In genomic region chr2:219692521-219692920, GRCh38 we compare ENCODE assay signal across 25 cellular contexts.
DNase-seq lines count a peak whose midpoint lies in the region; ATAC-seq, FAIRE-seq and TF ChIP-seq lines count a peak whose summit lies in the region.
"Had no signal": no experiment of that assay in that cellular context is flagged by ENCODE, and none has a peak within 500 bp of the region (broad histone marks: within the 10 kb centered on the region; RNA-seq: fewer than 3 reads in every experiment).

No MANE protein-coding gene starts in this region.

- H3K4me3 Mint-ChIP-seq in mesothelial cell of epicardium: no peak overlapping the region
- H3K4me3 Mint-ChIP-seq: CD8-positive, alpha-beta T cell had no signal

- H3K4me2 ChIP-seq in BLaER1 treated with 17β-estradiol and CSF1 and Interleukin-3, amounts not matched to agents 10 nM and 100 nM: peak overlapping the region in 8 of 11 experiments; percentile 21 to 81 (median 70); a peak in 15 of 22 replicates
- H3K4me2 ChIP-seq: A549 had no signal

- no peak overlapping the region for H3K27ac ChIP-seq in BLaER1 treated with 17β-estradiol and CSF1 and Interleukin-3, amounts not matched to agents 10 nM and 100 nM
- H3K27ac ChIP-seq: A549, C4-2B had no signal

- H3K36me3 Mint-ChIP-seq in mesothelial cell of epicardium: no peaks in the 10 kb centered on the region
- H3K36me3 Mint-ChIP-seq: CD4-positive, CD25-positive, alpha-beta regulatory T cell; CD8-positive, alpha-beta T cell had no signal

- FAIRE-seq in HTR-8/SVneo (lab: Jason Lieb, UNC) (peak; percentile 74), urothelium cell line (lab: Jason Lieb, UNC) (peak; percentile 46)
- FAIRE-seq: A549, G401.6, GM12892, GM19239, H54 had no signal

- no peak overlapping the region for H3K27ac Mint-ChIP-seq in mesothelial cell of epicardium
- H3K27ac Mint-ChIP-seq: CD4-positive, CD25-positive, alpha-beta regulatory T cell; CD8-positive, alpha-beta T cell had no signal

- DNase-seq in HTR-8/SVneo (ENCODE audit: insufficient read length, low spot score) (no peak), islet precursor cell (peak; percentile 19), urothelium cell line (ENCODE audit: low spot score) (no peak), NCI-H1436 treated with DMSO at 0.1 percent for 48 hours (lab: John Stamatoyannopoulos, UW) (no peak), mesothelial cell of epicardium (ENCODE audit: low spot score in 2 of 2, unreplicated experiment in 2 of 2) (no peak), NCI-H1694 (lab: John Stamatoyannopoulos, UW) (no peak)
- DNase-seq: 8988T; ACHN; AML-193; BE2C; Caco-2; CD4-positive, CD25-positive, alpha-beta regulatory T cell; CD8-positive, alpha-beta T cell; DMS153; DND-41; GOT3; HCEC 1CT had no signal

- H3K4me3 ChIP-seq in BLaER1 treated with 17β-estradiol and CSF1 and Interleukin-3, amounts not matched to agents 10 nM and 100 nM: no peak overlapping the region
- H3K4me3 ChIP-seq: A549 had no signal

- H4K20me1 ChIP-seq in BLaER1 treated with 17β-estradiol and CSF1 and Interleukin-3, amounts not matched to agents 10 nM and 100 nM: no peaks in the 10 kb centered on the region

- H3K4me1 ChIP-seq in BLaER1 treated with 17β-estradiol and CSF1 and Interleukin-3, amounts not matched to agents 10 nM and 100 nM: peaks cover 0 to 55% (median 24%) of the 10 kb centered on the region in 10 experiments; a peak in 17 of 20 replicates
- H3K4me1 ChIP-seq: A549, BE2C had no signal

- no peaks in the 10 kb centered on the region for H3K27me3 Mint-ChIP-seq in mesothelial cell of epicardium (ENCODE audit: low read depth)

- ATAC-seq in HG03097 (IDR thresholded peaks at IDR 0.05; ENCODE audit: low FRiP score, unreplicated experiment): no peak
- ATAC-seq: A549; CD8-positive, alpha-beta T cell had no signal

- TF ChIP-seq CTCF in mesothelial cell of epicardium (IDR thresholded peaks at IDR 0.05; ENCODE audit: unreplicated experiment): no peak

- peaks cover 0 to 16% (median 11%) of the 10 kb centered on the region in 11 experiments; a peak in 17 of 22 replicates for H3K9me3 ChIP-seq in BLaER1 treated with 17β-estradiol and CSF1 and Interleukin-3, amounts not matched to agents 10 nM and 100 nM (replicated peaks in 1 of 11)
- H3K9me3 ChIP-seq: A549, BE2C had no signal

- H3K9me3 Mint-ChIP-seq in mesothelial cell of epicardium: peaks cover 4% of the 10 kb centered on the region
- H3K9me3 Mint-ChIP-seq: CD8-positive, alpha-beta T cell had no signal

- no peak overlapping the region for H3K9ac ChIP-seq in BLaER1 treated with 17β-estradiol and CSF1 and Interleukin-3, amounts not matched to agents 10 nM and 100 nM

- H3K4me1 Mint-ChIP-seq in mesothelial cell of epicardium: peaks cover 20% of the 10 kb centered on the region
- H3K4me1 Mint-ChIP-seq: CD4-positive, CD25-positive, alpha-beta regulatory T cell had no signal

- H3K27me3 ChIP-seq in BLaER1 treated with 17β-estradiol and CSF1 and Interleukin-3, amounts not matched to agents 10 nM and 100 nM: no peaks in the 10 kb centered on the region

- peaks cover 0 to 3% (median 0%) of the 10 kb centered on the region in 11 experiments; a peak in 1 of 22 replicates for H3K36me3 ChIP-seq in BLaER1 treated with 17β-estradiol and CSF1 and Interleukin-3, amounts not matched to agents 10 nM and 100 nM
- H3K36me3 ChIP-seq: BE2C had no signal
